14 cellular contexts compared by ENCODE assay signal in genomic region chr3:12345141-12345561, GRCh38. TPM values are rescaled to one million over a fixed set of nuclear protein-coding genes. Genes with fewer than 3 reads are reported as not detected.
DNase-seq lines count a peak whose midpoint lies in the region; ATAC-seq and TF ChIP-seq lines count a peak whose summit lies in the region.
"Had no signal": no experiment of that assay in that cellular context is flagged by ENCODE, and none has a peak within 500 bp of the region (broad histone marks: within the 10 kb centered on the region; RNA-seq: fewer than 3 reads in every experiment).

No MANE protein-coding gene starts in this region.

- H3K4me1 Mint-ChIP-seq in activated CD4-positive, alpha-beta memory T cell treated with anti-CD3 and anti-CD28 coated beads for 36 hours (ENCODE audit: low read depth), result peaks cover 9% of the 10 kb centered on the region
- H3K4me1 Mint-ChIP-seq in GM23338, result peaks cover 5% of the 10 kb centered on the region; the same call in 2 of the 3 replicates

- ATAC-seq in foreskin keratinocyte, result peak; percentile 87
- ATAC-seq in GM23338, result no peak
- no peak for ATAC-seq in HG03039 (IDR thresholded peaks at IDR 0.05; ENCODE audit: unreplicated experiment)

- H3K4me3 Mint-ChIP-seq in activated CD4-positive, alpha-beta memory T cell treated with anti-CD3 and anti-CD28 coated beads for 36 hours, result peak overlapping the region; percentile 4
- no peak overlapping the region for H3K4me3 Mint-ChIP-seq in GM23338

- no peak overlapping the region for H3K4me3 ChIP-seq in GM23248
- H3K4me3 ChIP-seq in GM23338, result no peak overlapping the region
- H3K4me3 ChIP-seq: esophagus muscularis mucosa, uterus had no signal

- H3K27ac ChIP-seq in GM23248, result no peak overlapping the region
- no peak overlapping the region for H3K27ac ChIP-seq in foreskin keratinocyte
- H3K27ac ChIP-seq in GM23338 (ENCODE audit: low read depth), result no peak overlapping the region
- H3K27ac ChIP-seq: esophagus muscularis mucosa, uterus had no signal

- no peaks in the 10 kb centered on the region for H3K9me3 Mint-ChIP-seq in activated CD4-positive, alpha-beta memory T cell treated with anti-CD3 and anti-CD28 coated beads for 36 hours
- no peaks in the 10 kb centered on the region for H3K9me3 Mint-ChIP-seq in GM23338

- no peak for TF ChIP-seq CTCF in foreskin keratinocyte (conservative IDR thresholded peaks at IDR 0.05)
- no peak for TF ChIP-seq CTCF in GM23338 (conservative IDR thresholded peaks at IDR 0.05; ENCODE audit: low read depth in 2 of 2)

- no peaks in the 10 kb centered on the region for H3F3A ChIP-seq in GM23248 (ENCODE audit: insufficient read depth)
- no peaks in the 10 kb centered on the region for H3F3A ChIP-seq in GM23338 (replicated peaks; ENCODE audit: low read depth)

- no peak overlapping the region for H3K9ac ChIP-seq in GM23248

- in situ Hi-C loops in ACHN (cut with HindIII; ENCODE audit: low pct_ligation_motif_present, low pct_unique_long_range_greater_than_20kb, low sequenced_read_pairs) (no loop called here), GM23248 (cut with MboI) (no loop called here)

- no peaks in the 10 kb centered on the region for H3K9me3 ChIP-seq in GM23248 (ENCODE audit: low read depth)
- H3K9me3 ChIP-seq: esophagus muscularis mucosa, uterus had no signal

- CTCF ChIA-PET in activated CD4-positive, alpha-beta memory T cell treated with anti-CD3 and anti-CD28 coated beads for 36 hours (lab: Charles Lee), result interaction anchor here (0.7 kb wide), 1 partner anchor 195 kb away, joined by 4 read pairs; no protein-coding TSS in a partner anchor

- H3K4me1 ChIP-seq in GM23248 (ENCODE audit: insufficient read depth) (peaks cover 8% of the 10 kb centered on the region; the same call in 1 of the 2 replicates), foreskin keratinocyte (peaks cover 11% of the 10 kb centered on the region), GM23338 (ENCODE audit: insufficient read depth) (no peaks in the 10 kb centered on the region)
- H3K4me1 ChIP-seq: uterus had no signal

- 32 to 34% methylated on average over 5 of the region's 5 CpGs for WGBS in GM23248 (ENCODE audit: low coverage in 1 of 2, low lambda C conversion rate in 2 of 2, missing lambda C conversion rate in 2 of 2), 2 experiments

- H4K20me1 ChIP-seq in GM23248 (ENCODE audit: insufficient read depth), result no peaks in the 10 kb centered on the region
- H4K20me1 ChIP-seq in GM23338 (replicated peaks; ENCODE audit: insufficient read depth), result no peaks in the 10 kb centered on the region

- intact Hi-C loops in activated CD4-positive, alpha-beta memory T cell treated with anti-CD3 and anti-CD28 coated beads for 36 hours (cut with micrococcal nuclease), result loop anchor here (1.0 to 10.0 kb wide), 4 partner anchors 77 to 210 kb away; no protein-coding TSS in a partner anchor

- DNase-seq in ACHN, result peak; percentile 10
- DNase-seq in GM23248, result peak; percentile 76
- no peak for DNase-seq in activated CD4-positive, alpha-beta memory T cell treated with anti-CD3 and anti-CD28 coated beads for 36 hours
- DNase-seq in foreskin keratinocyte, result peak; percentile 76 to 89
- no peak for DNase-seq in NCI-H2107 treated with DMSO at 0.1 percent for 48 hours (lab: John Stamatoyannopoulos, UW; ENCODE audit: unreplicated experiment)
- no peak for DNase-seq in GM23338 (ENCODE audit: low spot score)
- DNase-seq in Ammon's horn (ENCODE audit: low spot score), result no peak
- DNase-seq: islet precursor cell, Karpas-422, NCI-H345, uterus had no signal

- H3K27ac Mint-ChIP-seq in activated CD4-positive, alpha-beta memory T cell treated with anti-CD3 and anti-CD28 coated beads for 36 hours, result peak overlapping the region; percentile 31
- H3K27ac Mint-ChIP-seq in GM23338, result no peak overlapping the region
- H3K27ac Mint-ChIP-seq: CD4-positive, CD25-positive, alpha-beta regulatory T cell had no signal

- POLR2A ChIA-PET in activated CD4-positive, alpha-beta memory T cell treated with anti-CD3 and anti-CD28 coated beads for 36 hours (lab: Charles Lee), result no interaction called here

- H3K27me3 ChIP-seq in GM23248 (replicated peaks; ENCODE audit: insufficient read depth), result no peaks in the 10 kb centered on the region
- H3K27me3 ChIP-seq in foreskin keratinocyte, result no peaks in the 10 kb centered on the region
- H3K27me3 ChIP-seq in GM23338 (ENCODE audit: insufficient read depth), result no peaks in the 10 kb centered on the region
- H3K27me3 ChIP-seq: uterus had no signal

- H3K4me2 ChIP-seq in GM23248 (ENCODE audit: unreplicated experiment) (no peak overlapping the region), GM23338 (no peak overlapping the region)

- no peaks in the 10 kb centered on the region for H3K36me3 Mint-ChIP-seq in activated CD4-positive, alpha-beta memory T cell treated with anti-CD3 and anti-CD28 coated beads for 36 hours
- H3K36me3 Mint-ChIP-seq in GM23338 (ENCODE audit: low read depth), result no peaks in the 10 kb centered on the region
- H3K36me3 Mint-ChIP-seq: CD4-positive, CD25-positive, alpha-beta regulatory T cell had no signal

- H3K9me2 ChIP-seq in GM23248 (ENCODE audit: insufficient read depth), result peaks cover 6% of the 10 kb centered on the region; the same call in 1 of the 2 replicates
- no peaks in the 10 kb centered on the region for H3K9me2 ChIP-seq in GM23338 (ENCODE audit: insufficient read depth)

- H2AFZ ChIP-seq in GM23248, result no peak overlapping the region
- no peak overlapping the region for H2AFZ ChIP-seq in GM23338

- H3K79me2 ChIP-seq in GM23248 (ENCODE audit: insufficient read depth) (no peaks in the 10 kb centered on the region), GM23338 (replicated peaks; ENCODE audit: insufficient read depth) (no peaks in the 10 kb centered on the region)

- peaks cover 14% of the 10 kb centered on the region for H3K27me3 Mint-ChIP-seq in activated CD4-positive, alpha-beta memory T cell treated with anti-CD3 and anti-CD28 coated beads for 36 hours
- no peaks in the 10 kb centered on the region for H3K27me3 Mint-ChIP-seq in GM23338 (ENCODE audit: insufficient read depth, low read depth, poor library complexity)

- H3K36me3 ChIP-seq in GM23248 (ENCODE audit: low read depth) (no peaks in the 10 kb centered on the region), GM23338 (ENCODE audit: insufficient read depth) (no peaks in the 10 kb centered on the region)
- H3K36me3 ChIP-seq: esophagus muscularis mucosa, uterus had no signal

TF ChIP-seq in GM23338, 12 proteins besides CTCF, POLR2A, EP300 and RAD21 (continues in another document):
- TF ChIP-seq REST (IDR thresholded peaks at IDR 0.05; ENCODE audit: unreplicated experiment) (no peak), EZH2 (IDR thresholded peaks at IDR 0.05; ENCODE audit: low read depth, unreplicated experiment) (no peak), POLR2AphosphoS5 (IDR thresholded peaks at IDR 0.05; ENCODE audit: low read depth) (no peak), EZH2phosphoT487 (IDR thresholded peaks at IDR 0.05; ENCODE audit: unreplicated experiment) (no peak), ZNF114 (CRISPR knock-in tag; IDR thresholded peaks at IDR 0.05) (no peak), CREB1 (CRISPR knock-in tag; IDR thresholded peaks at IDR 0.05; ENCODE audit: low read depth) (no peak)

RNA-seq across cellular contexts. Expression of gene PPARG, which starts 56.3 kb away (rescaled TPM):
- total RNA-seq in GM23248 (2014; rRNA removed; shearing (Covaris generic)), result 0.76 TPM in 1 of 2 replicates, not detected in the other
- 0.49 and 0.79 TPM in 2 replicates for polyA plus RNA-seq in GM23248 (2016; fragmentation: Nextera tagmentation; extraction: Ambion mirVana)
- total RNA-seq in activated CD4-positive, alpha-beta memory T cell treated with anti-CD3 and anti-CD28 coated beads for 36 hours, result 1 to 10 TPM; 2.7 TPM
- 0.63 and 0.71 TPM in 2 replicates for total RNA-seq in foreskin keratinocyte
- polyA plus RNA-seq in foreskin keratinocyte, result 0.31 and 0.49 TPM in 2 replicates
- total RNA-seq in GM23338 (2014; rRNA removed; shearing (Covaris generic)), result 0.42 TPM in 1 of 2 replicates, not detected in the other
- 0.15 TPM in 1 of 2 replicates, not detected in the other for polyA plus RNA-seq in GM23338 (2016; fragmentation: Nextera tagmentation; extraction: Ambion mirVana)

Comparison
In these comparisons a context has a peak if more than half of its experiments do, and no peak if none do; other contexts are left out.
1. DNase-seq: peak in ACHN (single experiment), GM23248 (single experiment) and foreskin keratinocyte (2 of 2); none in activated CD4-positive, alpha-beta memory T cell treated with anti-CD3 and anti-CD28 coated beads for 36 hours (single experiment), NCI-H2107 treated with DMSO at 0.1 percent for 48 hours (single experiment), GM23338 (single experiment) and Ammon's horn (single experiment).